In the genomic region with DNA sequence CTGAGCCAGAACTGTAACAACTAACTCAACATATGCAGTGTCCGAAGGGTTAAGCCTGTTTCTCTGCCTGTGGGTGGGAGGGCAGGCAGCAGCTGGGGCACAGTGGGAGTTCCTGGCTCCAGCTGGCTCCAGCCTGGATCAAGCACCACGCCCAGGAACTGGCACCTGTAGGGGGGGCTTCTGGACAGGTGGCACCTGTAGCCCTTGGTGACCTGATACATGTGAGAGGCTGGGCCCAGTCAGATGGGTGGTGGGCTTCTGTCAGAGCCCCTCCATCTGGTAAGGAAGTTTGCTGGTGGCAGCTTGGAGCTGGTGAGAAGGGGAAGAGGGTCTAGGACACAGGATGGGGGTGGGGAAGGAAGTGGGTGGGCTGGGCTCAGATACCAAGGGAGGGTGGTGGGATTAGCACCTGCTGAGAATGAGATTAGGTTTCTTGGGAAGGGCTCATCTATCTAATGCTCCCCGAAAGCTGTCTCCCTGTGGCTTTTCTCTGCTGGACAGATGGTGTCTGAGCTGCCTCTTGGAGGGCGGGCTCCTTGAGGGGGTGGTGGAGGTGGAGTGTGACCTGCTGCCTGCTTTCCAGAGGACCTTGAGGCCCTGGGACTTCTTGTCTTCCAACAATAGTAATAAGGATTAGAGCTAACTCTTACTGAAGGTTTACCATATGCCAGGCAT, we compare ENCODE assay signal across 10 cellular contexts. TPM values are rescaled to one million over a fixed set of nuclear protein-coding genes. Genes with fewer than 3 reads are reported as not detected.
DNase-seq lines count a peak whose midpoint lies in the region; ATAC-seq and TF ChIP-seq lines count a peak whose summit lies in the region.
"Had no signal": no experiment of that assay in that cellular context is flagged by ENCODE, and none has a peak within 500 bp of the region (broad histone marks: within the 10 kb centered on the region; RNA-seq: fewer than 3 reads in every experiment).

No MANE protein-coding gene starts in this region.

- H3K36me3 Mint-ChIP-seq in activated naive CD4-positive, alpha-beta T cell treated with anti-CD3 and anti-CD28 coated beads, Interleukin-2, amount 10 ng/mL, durations not matched to agents 7 days and 5 days = peaks cover 38% of the 10 kb centered on the region

- TF ChIP-seq EP300 in transverse colon (IDR thresholded peaks at IDR 0.05; ENCODE audit: low read depth) = no peak

- no peak overlapping the region for H2AFZ ChIP-seq in smooth muscle cell (ENCODE audit: low read depth)

- no peak overlapping the region for H3K4me3 Mint-ChIP-seq in activated naive CD4-positive, alpha-beta T cell treated with anti-CD3 and anti-CD28 coated beads, Interleukin-2, amount 10 ng/mL, durations not matched to agents 7 days and 5 days

- no peak for DNase-seq in activated naive CD4-positive, alpha-beta T cell treated with anti-CD3 and anti-CD28 coated beads, Interleukin-2, amount 10 ng/mL, durations not matched to agents 7 days and 5 days
- no peak for DNase-seq in activated naive CD4-positive, alpha-beta T cell (lab: John Stamatoyannopoulos, UW)
- peak; percentile 35 for DNase-seq in OCI-M1 (lab: John Stamatoyannopoulos, UW)
- DNase-seq in transverse colon = no peak
- DNase-seq in smooth muscle cell (lab: John Stamatoyannopoulos, UW; ENCODE audit: unreplicated experiment) = no peak

- no peak for TF ChIP-seq POLR2A in transverse colon (IDR thresholded peaks at IDR 0.05)
- no peak for TF ChIP-seq POLR2A in GM18505 (IDR thresholded peaks at IDR 0.05; ENCODE audit: borderline replicate concordance, extremely low read depth, insufficient read depth, insufficient read length)

- peak overlapping the region; percentile 16 to 83 (median 56) for H3K27ac ChIP-seq in transverse colon
- no peak overlapping the region for H3K27ac ChIP-seq in smooth muscle cell (ENCODE audit: low read depth)
- H3K27ac ChIP-seq: SK-N-MC had no signal

- WGBS in transverse colon (ENCODE audit: low coverage in 1 of 2), 2 donors = 70% methylated on average over 4 of the region's 4 CpGs; no CpG with 5 or more reads in 1 of the 2 donors
- WGBS in smooth muscle cell (ENCODE audit: low lambda C conversion rate) = 66% methylated on average over 4 of the region's 4 CpGs

- no peak for ATAC-seq in GM18505 (IDR thresholded peaks at IDR 0.05; ENCODE audit: unreplicated experiment)
- ATAC-seq in GM21528 (IDR thresholded peaks at IDR 0.05; ENCODE audit: low FRiP score, unreplicated experiment) = no peak

- H3K9me3 ChIP-seq in iPS-15b (ENCODE audit: control insufficient read depth, insufficient read depth, low read length) (no peaks in the 10 kb centered on the region), transverse colon (no peaks in the 10 kb centered on the region), smooth muscle cell (replicated peaks; ENCODE audit: low read depth) (no peaks in the 10 kb centered on the region)

- TF ChIP-seq CTCF in transverse colon (IDR thresholded peaks at IDR 0.05) (no peak), smooth muscle cell (IDR thresholded peaks at IDR 0.05; ENCODE audit: borderline replicate concordance, insufficient read depth, poor library complexity, severe bottlenecking) (no peak)

- no peaks in the 10 kb centered on the region for H3K36me3 ChIP-seq in iPS-15b (ENCODE audit: control insufficient read depth, insufficient read depth, low read length)
- no peaks in the 10 kb centered on the region for H3K36me3 ChIP-seq in transverse colon
- H3K36me3 ChIP-seq in smooth muscle cell (ENCODE audit: low read depth) = no peaks in the 10 kb centered on the region

- peak overlapping the region; percentile 73 for H3K27ac Mint-ChIP-seq in activated naive CD4-positive, alpha-beta T cell treated with anti-CD3 and anti-CD28 coated beads, Interleukin-2, amount 10 ng/mL, durations not matched to agents 7 days and 5 days

- H4K20me1 ChIP-seq in smooth muscle cell (ENCODE audit: low read depth) = peaks cover 21% of the 10 kb centered on the region

- H3K4me1 Mint-ChIP-seq in activated naive CD4-positive, alpha-beta T cell treated with anti-CD3 and anti-CD28 coated beads, Interleukin-2, amount 10 ng/mL, durations not matched to agents 7 days and 5 days = peaks cover 62% of the 10 kb centered on the region

- H3K4me3 ChIP-seq in iPS-15b (ENCODE audit: low read depth, low read length) (no peak overlapping the region), transverse colon (no peak overlapping the region), smooth muscle cell (no peak overlapping the region)
- H3K4me3 ChIP-seq: SK-N-MC had no signal

- CTCF ChIA-PET in activated naive CD4-positive, alpha-beta T cell treated with anti-CD3 and anti-CD28 coated beads, Interleukin-2, amount 10 ng/mL, durations not matched to agents 7 days and 5 days (lab: Charles Lee) = interaction anchor here (0.5 to 6.1 kb wide), 6 partner anchors 13 to 32 kb away, joined by 3 to 46 read pairs (median 6); no protein-coding TSS in a partner anchor

- peaks cover 8% of the 10 kb centered on the region for H3F3A ChIP-seq in smooth muscle cell (ENCODE audit: low read depth)

- in situ Hi-C loops in transverse colon (cut with MboI; ENCODE audit: low pct_ligation_motif_present in 1 of 4, low pct_unique_long_range_greater_than_20kb in 1 of 4, low sequenced_read_pairs in 3 of 4) = no loop called here

- H3K79me2 ChIP-seq in smooth muscle cell (ENCODE audit: low read depth) = peaks cover 59% of the 10 kb centered on the region

- intact Hi-C loops in transverse colon (cut with DNase I; ENCODE audit: low total_unique reads) = no loop called here

- peak overlapping the region; percentile 4 for H3K9ac ChIP-seq in iPS-15b (ENCODE audit: low read depth, low read length)
- H3K9ac ChIP-seq in smooth muscle cell (ENCODE audit: low read depth) = no peak overlapping the region

- H3K27me3 ChIP-seq in iPS-15b (ENCODE audit: control insufficient read depth, insufficient read depth, low read length) (no peaks in the 10 kb centered on the region), transverse colon (no peaks in the 10 kb centered on the region), smooth muscle cell (ENCODE audit: low read depth) (no peaks in the 10 kb centered on the region)

- H3K4me2 ChIP-seq in smooth muscle cell = no peak overlapping the region

- H3K9me3 Mint-ChIP-seq in activated naive CD4-positive, alpha-beta T cell treated with anti-CD3 and anti-CD28 coated beads, Interleukin-2, amount 10 ng/mL, durations not matched to agents 7 days and 5 days = no peaks in the 10 kb centered on the region

- H3K4me1 ChIP-seq in iPS-15b (ENCODE audit: control insufficient read depth, insufficient read depth, low read length) (peaks cover 37% of the 10 kb centered on the region), transverse colon (peaks cover 11 to 55% (median 23%) of the 10 kb centered on the region in 4 donors), smooth muscle cell (ENCODE audit: low read depth) (peaks cover 16% of the 10 kb centered on the region)

- H3K27me3 Mint-ChIP-seq in activated naive CD4-positive, alpha-beta T cell treated with anti-CD3 and anti-CD28 coated beads, Interleukin-2, amount 10 ng/mL, durations not matched to agents 7 days and 5 days = no peaks in the 10 kb centered on the region

RNA-seq across cellular contexts. Expression of a gene that starts 28.5 kb away (rescaled TPM):
- 100 to 1,000 TPM in 3 of 4 donors, 10 to 100 TPM in 1; 98.6 to 151 (median 107) TPM for total RNA-seq in transverse colon
- 35.5 and 47.0 TPM in 2 replicates for total RNA-seq in smooth muscle cell
- 24.8 and 41.1 TPM in 2 replicates for polyA plus RNA-seq in smooth muscle cell

RNA-seq across cellular contexts. Expression of a gene that starts 45.0 kb away (rescaled TPM):
- 10 to 100 TPM in 2 of 4 donors, 1 to 10 TPM in 2; 3.2 to 15.7 (median 7.8) TPM for total RNA-seq in transverse colon
- 24.5 and 28.3 TPM in 2 replicates for total RNA-seq in smooth muscle cell
- 18.7 and 21.7 TPM in 2 replicates for polyA plus RNA-seq in smooth muscle cell

RNA-seq across cellular contexts. Expression of a gene that starts 56.4 kb away (rescaled TPM):
- total RNA-seq in transverse colon (not detected), smooth muscle cell (not detected in 2 replicates)
- polyA plus RNA-seq in smooth muscle cell = 0.80 and 2.1 TPM in 2 replicates
- total RNA-seq: dermis microvascular lymphatic vessel endothelial cell had no signal
